8 cellular contexts compared by ENCODE assay signal in genomic region chr10:46780164-46780563, GRCh38.
DNase-seq lines count a peak whose midpoint lies in the region; ATAC-seq, FAIRE-seq and TF ChIP-seq lines count a peak whose summit lies in the region.
"Not testable (repeated sequence)": the region's sequence is repeated elsewhere in the genome, so short reads cannot be mapped to it uniquely, and the experiment has no call there.

No MANE protein-coding gene starts in this region.

- H3K4me2 ChIP-seq in A549: peak overlapping the region; percentile 51; the same call in 2 of the 3 replicates

- not testable (repeated sequence) for H3K4me3 ChIP-seq in A549; RWPE2 (ENCODE audit: severe bottlenecking); epithelial cell of esophagus (ENCODE audit: low read length); fibroblast of pulmonary artery (replicated peaks; ENCODE audit: low read depth, low read length)

- not testable (repeated sequence) for TF ChIP-seq CTCF in A549 (IDR thresholded peaks at IDR 0.05); RWPE2 (IDR thresholded peaks at IDR 0.05; ENCODE audit: poor library complexity, severe bottlenecking); epithelial cell of esophagus (IDR thresholded peaks at IDR 0.05; ENCODE audit: insufficient read depth, low read depth, low read length, missing control alignments); fibroblast of pulmonary artery (IDR thresholded peaks at IDR 0.05; ENCODE audit: low read length, missing control alignments)

- not testable (repeated sequence) for TF ChIP-seq EP300 in A549 (IDR thresholded peaks at IDR 0.05)

- WGBS in A549 (ENCODE audit: missing lambda C conversion rate): 36% methylated on average over 1 of the region's 1 CpG

- not testable (repeated sequence) for H3K36me3 ChIP-seq in RWPE2 (ENCODE audit: low read depth)

- H3K27ac ChIP-seq in A549: peak overlapping the region in 1 of 2 experiments; percentile 32; a peak in 1 of 6 replicates
- H3K27ac ChIP-seq in RWPE2 (ENCODE audit: poor library complexity, severe bottlenecking): not testable (repeated sequence)

- not testable (repeated sequence) for TF ChIP-seq POLR2A in A549 (IDR thresholded peaks at IDR 0.05; ENCODE audit: low read length)

- not testable (repeated sequence) for TF ChIP-seq RAD21 in A549 (conservative IDR thresholded peaks at IDR 0.05 in 1 of 2, IDR thresholded peaks at IDR 0.05 in 1 of 2)

- CTCF ChIA-PET in A549 (lab: Yijun Ruan, JAX): not testable (repeated sequence)

- not testable (repeated sequence) for FAIRE-seq in A549 (lab: Jason Lieb, UNC)

- H3K9me3 ChIP-seq in A549; RWPE2 (ENCODE audit: severe bottlenecking): not testable (repeated sequence)

- not testable (repeated sequence) for H3K27me3 ChIP-seq in RWPE2 (ENCODE audit: insufficient read depth, poor library complexity, severe bottlenecking)

- peaks cover 26% of the 10 kb centered on the region for H3K4me1 ChIP-seq in A549
- H3K4me1 ChIP-seq in RWPE2 (ENCODE audit: insufficient read depth, poor library complexity, severe bottlenecking): not testable (repeated sequence)

- ATAC-seq in A549 (peak in 1 of 2 experiments; percentile 56; a peak in 3 of 6 replicates), RWPE2 (ENCODE audit: low read depth) (peak; percentile 83)

- DNase-seq in A549 (ENCODE audit: low read depth in 1 of 2, low spot score in 1 of 2); RWPE2 (ENCODE audit: low spot score): not testable (repeated sequence)
- DNase-seq in GM04503 (ENCODE audit: low read depth): peak; percentile 5
- DNase-seq in astrocyte of the hippocampus (ENCODE audit: low read depth, low spot score): peak; percentile 36
- DNase-seq in epithelial cell of esophagus (ENCODE audit: low read depth): peak; percentile 65
- peak; percentile 11 for DNase-seq in fibroblast of pulmonary artery (ENCODE audit: low read depth)
- DNase-seq in kidney tubule cell (ENCODE audit: low spot score): peak; percentile 77
- DNase-seq in renal cortical epithelial cell (ENCODE audit: low read depth): peak; percentile 89

- POLR2A ChIA-PET in A549 (lab: Yijun Ruan, JAX): not testable (repeated sequence)

TF ChIP-seq in A549, 52 proteins besides CTCF, POLR2A, EP300 and RAD21:
- TF ChIP-seq FOSL2 (IDR thresholded peaks at IDR 0.05): not testable (repeated sequence)
- TF ChIP-seq FOSL2 (CRISPR knock-in tag; IDR thresholded peaks at IDR 0.05): peak; percentile 34
